In genomic region chr4:119017634-119018033, GRCh38 we compare ENCODE assay signal across 25 cellular contexts.
A peak's percentile ranks its signal among the peaks of the same experiment; 100 is the strongest.
DNase-seq lines count a peak whose midpoint lies in the region; ATAC-seq and TF ChIP-seq lines count a peak whose summit lies in the region.
"Had no signal": no experiment of that assay in that cellular context is flagged by ENCODE, and none has a peak within 500 bp of the region (broad histone marks: within the 10 kb centered on the region; RNA-seq: fewer than 3 reads in every experiment).

No MANE protein-coding gene starts in this region.

- no peaks in the 10 kb centered on the region for H3K27me3 ChIP-seq in left ventricle myocardium inferior (ENCODE audit: low read depth)
- H3K27me3 ChIP-seq in right atrium auricular region = no peaks in the 10 kb centered on the region
- H3K27me3 ChIP-seq in muscle layer of colon (ENCODE audit: control insufficient read depth in 1 of 2, insufficient read depth in 2 of 2, low read length in 2 of 2) = no peaks in the 10 kb centered on the region
- no peaks in the 10 kb centered on the region for H3K27me3 ChIP-seq in gastrocnemius medialis
- no peaks in the 10 kb centered on the region for H3K27me3 ChIP-seq in vagina
- H3K27me3 ChIP-seq in left lung = no peaks in the 10 kb centered on the region
- H3K27me3 ChIP-seq in CD8-positive, alpha-beta memory T cell (ENCODE audit: insufficient read depth, low read length, poor library complexity, severe bottlenecking) = no peaks in the 10 kb centered on the region
- H3K27me3 ChIP-seq: BLaER1, Peyer's patch had no signal

- H3K27ac Mint-ChIP-seq in CD8-positive, alpha-beta memory T cell = no peak overlapping the region
- H3K27ac Mint-ChIP-seq: CD4-positive, alpha-beta T cell; H9 had no signal

- intact Hi-C loops in left ventricle myocardium inferior (cut with micrococcal nuclease) (no loop called here), gastrocnemius medialis (cut with DNase I; ENCODE audit: low total_unique reads) (no loop called here), vagina (cut with DNase I) (no loop called here), left lung (cut with DNase I) (no loop called here)

- peaks cover 69% of the 10 kb centered on the region for H3K4me1 ChIP-seq in left ventricle myocardium inferior
- peaks cover 0 to 8% of the 10 kb centered on the region in 2 donors for H3K4me1 ChIP-seq in right atrium auricular region
- peaks cover 44% of the 10 kb centered on the region for H3K4me1 ChIP-seq in muscle layer of colon (ENCODE audit: insufficient read depth, low read length)
- peaks cover 15 to 29% of the 10 kb centered on the region in 2 donors for H3K4me1 ChIP-seq in gastrocnemius medialis
- no peaks in the 10 kb centered on the region for H3K4me1 ChIP-seq in vagina
- no peaks in the 10 kb centered on the region for H3K4me1 ChIP-seq in left lung
- H3K4me1 ChIP-seq in CD8-positive, alpha-beta memory T cell (ENCODE audit: insufficient read depth, low read length) = no peaks in the 10 kb centered on the region
- H3K4me1 ChIP-seq: BLaER1, Caco-2, Peyer's patch had no signal

- no peaks in the 10 kb centered on the region for H3K4me1 Mint-ChIP-seq in CD8-positive, alpha-beta memory T cell

- H3K27ac ChIP-seq in left ventricle myocardium inferior (replicated peaks) (peak overlapping the region; percentile 45), right atrium auricular region (peak overlapping the region in 1 of 2 donors; percentile 70), muscle layer of colon (ENCODE audit: low read depth, low read length) (peak overlapping the region; percentile 55), gastrocnemius medialis (peak overlapping the region in 3 of 4 donors; percentile 26 to 69 (median 62)), vagina (peak overlapping the region; percentile 31), left lung (no peak overlapping the region)
- no peak overlapping the region for H3K27ac ChIP-seq in CD8-positive, alpha-beta memory T cell (ENCODE audit: low read depth, low read length)
- H3K27ac ChIP-seq: 22Rv1, BLaER1, HL-60 had no signal

- peaks cover 5 to 37% of the 10 kb centered on the region in 2 donors for H3K27me3 Mint-ChIP-seq in CD8-positive, alpha-beta memory T cell

- H3K9me3 Mint-ChIP-seq in CD8-positive, alpha-beta memory T cell = peaks cover 0 to 5% (median 0%) of the 10 kb centered on the region in 5 donors
- H3K9me3 Mint-ChIP-seq: CD4-positive, alpha-beta T cell; H9 had no signal

- no peak overlapping the region for H3K4me3 ChIP-seq in left ventricle myocardium inferior
- no peak overlapping the region for H3K4me3 ChIP-seq in right atrium auricular region
- H3K4me3 ChIP-seq in muscle layer of colon (ENCODE audit: low read depth in 1 of 2, low read length in 2 of 2) = no peak overlapping the region
- no peak overlapping the region for H3K4me3 ChIP-seq in gastrocnemius medialis
- H3K4me3 ChIP-seq in vagina = no peak overlapping the region
- no peak overlapping the region for H3K4me3 ChIP-seq in left lung
- no peak overlapping the region for H3K4me3 ChIP-seq in CD8-positive, alpha-beta memory T cell (ENCODE audit: low read length)
- H3K4me3 ChIP-seq: BLaER1, Peyer's patch had no signal

- DNase-seq in left ventricle myocardium inferior = no peak
- no peak for DNase-seq in right atrium auricular region (ENCODE audit: low spot score)
- DNase-seq in gastrocnemius medialis = no peak
- DNase-seq in vagina (ENCODE audit: extremely low spot score in 2 of 2) = no peak
- DNase-seq in left lung = no peak
- DNase-seq in CD8-positive, alpha-beta memory T cell = no peak
- DNase-seq in stimulated activated CD4-positive, alpha-beta T cell treated with anti-CD3 and anti-CD28 coated beads, Interleukin-1b, Interleukin-23, amount 100 ng/mL, for 48 hours = no peak
- DNase-seq: ACHN; Caco-2; CD4-positive, alpha-beta T cell; DMS 273 treated with DMSO at 0.1 percent for 48 hours; DND-41; H9; KG1; NCI-H1105; NCI-H146; NCI-H2029; NCI-H2227 treated with DMSO at 0.1 percent for 48 hours; NCI-H510A treated with DMSO at 0.1 percent for 48 hours; NCI-H82; Peyer's patch had no signal

- no peaks in the 10 kb centered on the region for H3K36me3 ChIP-seq in left ventricle myocardium inferior
- no peaks in the 10 kb centered on the region for H3K36me3 ChIP-seq in right atrium auricular region
- H3K36me3 ChIP-seq in muscle layer of colon (ENCODE audit: insufficient read depth, low read length) = no peaks in the 10 kb centered on the region
- H3K36me3 ChIP-seq in gastrocnemius medialis = no peaks in the 10 kb centered on the region
- H3K36me3 ChIP-seq in vagina = no peaks in the 10 kb centered on the region
- H3K36me3 ChIP-seq in left lung = no peaks in the 10 kb centered on the region
- H3K36me3 ChIP-seq in CD8-positive, alpha-beta memory T cell (ENCODE audit: insufficient read depth, low read length) = no peaks in the 10 kb centered on the region
- H3K36me3 ChIP-seq: BLaER1, Peyer's patch had no signal

- no peak overlapping the region for H3K4me3 Mint-ChIP-seq in CD8-positive, alpha-beta memory T cell
- H3K4me3 Mint-ChIP-seq: CD4-positive, alpha-beta T cell; H9 had no signal

- no peaks in the 10 kb centered on the region for H3K36me3 Mint-ChIP-seq in CD8-positive, alpha-beta memory T cell

- POLR2A ChIA-PET in CD8-positive, alpha-beta memory T cell (lab: Charles Lee) = no interaction called here

- no peak for TF ChIP-seq CTCF in left ventricle myocardium inferior (IDR thresholded peaks at IDR 0.05; ENCODE audit: borderline replicate concordance)
- no peak for TF ChIP-seq CTCF in right atrium auricular region (IDR thresholded peaks at IDR 0.05)
- TF ChIP-seq CTCF in gastrocnemius medialis (IDR thresholded peaks at IDR 0.05 in 4 of 5, conservative IDR thresholded peaks at IDR 0.05 in 1 of 5) = no peak
- no peak for TF ChIP-seq CTCF in vagina (IDR thresholded peaks at IDR 0.05)
- TF ChIP-seq CTCF in left lung (IDR thresholded peaks at IDR 0.05) = no peak

- H3K9me3 ChIP-seq in left ventricle myocardium inferior (replicated peaks) = peaks cover 2% of the 10 kb centered on the region
- H3K9me3 ChIP-seq in right atrium auricular region = no peaks in the 10 kb centered on the region
- no peaks in the 10 kb centered on the region for H3K9me3 ChIP-seq in muscle layer of colon (ENCODE audit: low read length)
- H3K9me3 ChIP-seq in gastrocnemius medialis = no peaks in the 10 kb centered on the region
- H3K9me3 ChIP-seq in vagina = no peaks in the 10 kb centered on the region
- no peaks in the 10 kb centered on the region for H3K9me3 ChIP-seq in left lung
- H3K9me3 ChIP-seq in CD8-positive, alpha-beta memory T cell (ENCODE audit: low read length) = no peaks in the 10 kb centered on the region
- H3K9me3 ChIP-seq: BLaER1, Caco-2, Peyer's patch had no signal

- in situ Hi-C loops in gastrocnemius medialis (cut with MboI; ENCODE audit: low sequenced_read_pairs in 4 of 4) = no loop called here

- no peak for ATAC-seq in gastrocnemius medialis
- no peak for ATAC-seq in left lung

- TF ChIP-seq POLR2A in gastrocnemius medialis (IDR thresholded peaks at IDR 0.05) (no peak), vagina (IDR thresholded peaks at IDR 0.05) (no peak)

- CTCF ChIA-PET in CD8-positive, alpha-beta memory T cell (lab: Charles Lee) = no interaction called here

- H3K9ac ChIP-seq in muscle layer of colon (ENCODE audit: low read length) = no peak overlapping the region
- H3K9ac ChIP-seq: BLaER1 had no signal

Comparison
In these comparisons a context has a peak if more than half of its experiments do, and no peak if none do; other contexts are left out.
1. H3K27ac ChIP-seq: peak in left ventricle myocardium inferior (single experiment), muscle layer of colon (single experiment), gastrocnemius medialis (3 of 4) and vagina (single experiment); none in left lung (0 of 2) and CD8-positive, alpha-beta memory T cell (single experiment).